ENCODE assay signal across 8 cellular contexts in the genomic region with DNA sequence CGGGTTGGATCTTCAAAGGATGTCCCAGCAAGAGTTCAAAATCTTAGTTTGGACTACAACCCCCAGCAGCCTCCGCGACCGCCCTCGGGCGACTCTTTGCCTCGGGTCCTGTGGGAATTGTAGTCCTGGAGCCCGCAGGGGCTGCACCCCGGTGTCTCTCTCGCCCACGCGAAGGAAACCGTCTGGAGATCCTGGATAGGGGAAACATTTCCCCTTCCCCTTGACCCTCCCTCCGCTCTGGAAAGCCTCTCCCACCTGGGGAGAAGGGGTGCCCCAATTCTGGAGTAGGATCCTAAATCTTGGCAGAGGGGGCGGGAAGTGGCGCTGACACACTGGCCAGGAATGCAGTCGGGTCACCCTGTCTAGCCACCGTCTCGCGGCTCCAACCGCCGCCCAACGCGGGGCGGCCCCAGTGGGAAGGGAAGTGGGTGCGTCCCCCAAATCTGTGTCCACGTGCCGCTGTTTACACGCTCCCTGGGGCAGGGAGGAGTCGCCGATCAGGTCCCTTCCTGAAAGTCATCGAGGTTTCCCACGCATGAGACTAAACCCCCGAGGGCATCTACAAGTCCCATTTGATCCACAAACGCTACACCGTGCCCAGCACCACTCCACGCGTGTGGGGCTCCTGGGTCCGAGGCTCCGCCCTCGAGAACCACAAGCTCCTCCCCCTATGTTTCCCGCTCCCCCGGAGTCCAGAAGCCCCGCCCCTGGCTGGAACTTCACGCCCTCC. TPM values are rescaled to one million over a fixed set of nuclear protein-coding genes. Genes with fewer than 3 reads are reported as not detected.
A peak's percentile ranks its signal among the peaks of the same experiment; 100 is the strongest.
DNase-seq lines count a peak whose midpoint lies in the region; ATAC-seq, FAIRE-seq and TF ChIP-seq lines count a peak whose summit lies in the region.

No MANE protein-coding gene starts in this region.

- no peaks in the 10 kb centered on the region for H3K9me3 ChIP-seq in right atrium auricular region
- H3K9me3 ChIP-seq in uterus, result no peaks in the 10 kb centered on the region

- H3K27me3 ChIP-seq in right atrium auricular region, result no peaks in the 10 kb centered on the region
- H3K27me3 ChIP-seq in uterus, result peaks cover 0 to 8% of the 10 kb centered on the region in 2 donors

- peak overlapping the region; percentile 90 for H3K4me3 Mint-ChIP-seq in T-helper 1 cell treated with Interleukin-12 subunit alpha and Interleukin-12 subunit beta and Interleukin-4 antibody, amounts not matched to agents 30 μg/mL and 1 μg/mL, for 36 hours

- H3K9me3 Mint-ChIP-seq in T-helper 1 cell treated with Interleukin-12 subunit alpha and Interleukin-12 subunit beta and Interleukin-4 antibody, amounts not matched to agents 30 μg/mL and 1 μg/mL, for 36 hours, result no peaks in the 10 kb centered on the region

- H3K4me3 ChIP-seq in right atrium auricular region (peak overlapping the region; percentile 72 to 76), uterus (peak overlapping the region; percentile 69 to 78)

- H3K27ac ChIP-seq in right atrium auricular region (peak overlapping the region; percentile 96 to 99), uterus (peak overlapping the region; percentile 92 to 94)

- H3K4me1 ChIP-seq in right atrium auricular region, result peaks cover 0 to 61% of the 10 kb centered on the region in 2 donors
- peaks cover 8 to 9% of the 10 kb centered on the region in 2 donors for H3K4me1 ChIP-seq in uterus

- peak; percentile 33; the same call in 1 of the 2 replicates for TF ChIP-seq POLR2A in GM12892 (IDR thresholded peaks at IDR 0.05; ENCODE audit: low read depth, low read length)
- peak in 1 of 2 donors; percentile 42 for TF ChIP-seq POLR2A in uterus (IDR thresholded peaks at IDR 0.05)

- H3K36me3 ChIP-seq in right atrium auricular region (peaks cover under 1% of the 10 kb centered on the region), uterus (no peaks in the 10 kb centered on the region)

- TF ChIP-seq CTCF in right atrium auricular region (IDR thresholded peaks at IDR 0.05) (no peak), uterus (IDR thresholded peaks at IDR 0.05) (no peak)

- peaks cover 8% of the 10 kb centered on the region for H3K36me3 Mint-ChIP-seq in T-helper 1 cell treated with Interleukin-12 subunit alpha and Interleukin-12 subunit beta and Interleukin-4 antibody, amounts not matched to agents 30 μg/mL and 1 μg/mL, for 36 hours (ENCODE audit: low read depth)

- H3K27ac Mint-ChIP-seq in T-helper 1 cell treated with Interleukin-12 subunit alpha and Interleukin-12 subunit beta and Interleukin-4 antibody, amounts not matched to agents 30 μg/mL and 1 μg/mL, for 36 hours, result peak overlapping the region; percentile 96

- peaks cover 24% of the 10 kb centered on the region for H3K4me1 Mint-ChIP-seq in T-helper 1 cell treated with Interleukin-12 subunit alpha and Interleukin-12 subunit beta and Interleukin-4 antibody, amounts not matched to agents 30 μg/mL and 1 μg/mL, for 36 hours (ENCODE audit: low read depth)

- FAIRE-seq in GM12892 (lab: Jason Lieb, UNC), result peak; percentile 14

- peak; percentile 85 for DNase-seq in GM12892 (ENCODE audit: insufficient read length)
- DNase-seq in NCI-H1417 treated with DMSO at 0.1 percent for 48 hours (lab: John Stamatoyannopoulos, UW), result peak; percentile 13
- peak in 55 of 56 donors; percentile 19 to 91 (median 72) for DNase-seq in amygdala (lab: John Stamatoyannopoulos, UW)
- DNase-seq in right atrium auricular region (ENCODE audit: low spot score), result peak; percentile 94
- peak; percentile 80 for DNase-seq in putamen (ENCODE audit: low spot score)
- peak; percentile 88 to 91 for DNase-seq in uterus

- ATAC-seq in HG02759 (IDR thresholded peaks at IDR 0.05; ENCODE audit: unreplicated experiment), result peak; percentile 55

- intact Hi-C loops in uterus (cut with DNase I; ENCODE audit: low total_unique reads), result no loop called here

- H3K27me3 Mint-ChIP-seq in T-helper 1 cell treated with Interleukin-12 subunit alpha and Interleukin-12 subunit beta and Interleukin-4 antibody, amounts not matched to agents 30 μg/mL and 1 μg/mL, for 36 hours (ENCODE audit: low read depth), result peaks cover 28% of the 10 kb centered on the region

RNA-seq across cellular contexts. Expression of a gene that starts 0.7 kb away (rescaled TPM):
- polyA plus RNA-seq in GM12892 (2012; ENCODE audit: missing spikeins), result 4.6 TPM
- total RNA-seq in right atrium auricular region (100 to 1,000 TPM; 112 to 230 TPM), uterus (10 to 100 TPM in 1 of 4 donors, 1 to 10 TPM in 2, under 1 TPM in 1; 0.51 to 30.2 (median 3.0) TPM)

RNA-seq across cellular contexts. Expression of a gene that starts 0.8 kb away (rescaled TPM):
- 4.4 TPM for polyA plus RNA-seq in GM12892 (2012; ENCODE audit: missing spikeins)
- 1 to 10 TPM; 5.5 to 5.6 TPM for total RNA-seq in right atrium auricular region
- total RNA-seq in uterus, result 10 to 100 TPM in 1 of 4 donors, 1 to 10 TPM in 2, under 1 TPM in 1; 0.26 to 11.3 (median 3.5) TPM

RNA-seq across cellular contexts. Expression of a gene that starts 18.1 kb away (rescaled TPM):
- polyA plus RNA-seq in GM12892 (2012; ENCODE audit: missing spikeins), result 39.3 TPM
- 100 to 1,000 TPM; 110 to 126 TPM for total RNA-seq in right atrium auricular region
- total RNA-seq in uterus, result 100 to 1,000 TPM in 1 of 4 donors, 10 to 100 TPM in 3; 37.9 to 130 (median 68.0) TPM

RNA-seq across cellular contexts. Expression of a gene that starts 35.2 kb away (rescaled TPM):
- polyA plus RNA-seq in GM12892 (2012; ENCODE audit: missing spikeins), result 12.0 TPM
- 10 to 100 TPM in 1 of 2 donors, 1 to 10 TPM in 1; 8.6 to 11.2 TPM for total RNA-seq in right atrium auricular region
- total RNA-seq in uterus, result 10 to 100 TPM in 2 of 4 donors, 1 to 10 TPM in 2; 1.8 to 16.6 (median 10.5) TPM

Comparison
In these comparisons a context has a peak if more than half of its experiments do, and no peak if none do; other contexts are left out.
1. Peak in every context shown above with its lines: DNase-seq, ATAC-seq, H3K4me3 ChIP-seq and H3K27ac ChIP-seq.
2. DNase-seq: peak in every context shown above with its lines; median percentile 94 in right atrium auricular region; 90 in uterus; 85 in GM12892; 80 in putamen; 72 in amygdala; 13 in NCI-H1417 treated with DMSO at 0.1 percent for 48 hours.